ENCODE assay signal across 24 cellular contexts in the genomic region with DNA sequence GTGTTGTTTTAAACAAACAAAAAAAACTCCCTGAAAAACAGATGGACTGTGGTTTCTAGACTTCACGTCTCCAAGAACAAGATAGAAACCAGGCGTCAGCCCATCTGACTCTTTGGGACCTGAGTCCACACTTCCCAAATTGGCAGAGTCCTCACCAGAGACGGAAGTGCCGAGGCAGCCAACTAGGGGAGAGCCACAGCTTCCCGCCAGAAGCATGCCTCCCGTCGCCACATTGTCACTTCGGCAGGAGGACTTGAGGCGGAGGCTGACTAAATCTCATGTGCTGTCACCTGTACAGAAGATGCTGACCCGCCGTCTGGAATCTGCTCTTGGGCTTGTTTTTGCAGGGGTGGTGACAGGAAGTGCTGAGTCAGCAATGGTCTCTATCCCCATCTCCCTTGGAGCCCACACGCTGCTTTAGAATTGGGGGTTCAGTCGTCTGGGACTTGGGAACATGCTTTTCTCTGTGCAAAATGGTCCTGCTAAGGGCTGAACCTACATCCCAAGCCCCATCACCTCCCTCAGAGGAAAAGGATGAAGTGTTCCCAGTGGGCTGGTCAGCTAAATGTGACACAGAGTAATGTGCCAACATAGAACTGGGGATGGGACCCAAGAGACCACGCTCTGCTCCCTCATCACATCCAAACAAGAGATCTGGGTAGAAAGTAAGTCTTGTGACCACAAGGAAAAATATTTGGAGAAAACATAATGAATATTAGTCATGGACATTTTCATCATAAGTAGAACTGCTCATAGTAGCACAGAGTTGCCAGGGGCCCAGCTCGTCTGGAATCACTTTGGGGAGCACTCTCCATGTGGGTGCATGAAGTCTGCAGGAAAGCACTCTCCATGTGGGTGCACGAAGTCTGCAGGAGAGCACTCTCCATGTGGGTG.
A peak's percentile ranks its signal among the peaks of the same experiment; 100 is the strongest.
DNase-seq lines count a peak whose midpoint lies in the region; TF ChIP-seq lines count a peak whose summit lies in the region.
"Had no signal": no experiment of that assay in that cellular context is flagged by ENCODE, and none has a peak within 500 bp of the region (broad histone marks: within the 10 kb centered on the region; RNA-seq: fewer than 3 reads in every experiment).

No MANE protein-coding gene starts in this region.

- POLR2A ChIA-PET in RWPE1 (lab: Yijun Ruan, JAX; ENCODE audit: low non-redundant PET): no interaction called here

- no peaks in the 10 kb centered on the region for H3K9me3 Mint-ChIP-seq in type B pancreatic cell
- H3K9me3 Mint-ChIP-seq in activated T-helper 1 cell treated with anti-CD3 and anti-CD28 coated beads, Interleukin-12 subunit alpha, Interleukin-12 subunit beta, Interleukin-2, Interleukin-4 antibody, amounts not matched to agents 30 ng/mL and 10 ng/mL and 1 ng/mL, durations not matched to agents 14 hours and 24 hours and 36 hours: no peaks in the 10 kb centered on the region
- H3K9me3 Mint-ChIP-seq: activated naive CD4-positive, alpha-beta T cell treated with anti-CD3 and anti-CD28 coated beads, Interleukin-2, amount 10 ng/mL, durations not matched to agents 7 days and 5 days; stimulated activated naive B cell treated with anti-CD40 and anti-IgM and Interleukin-4, amounts not matched to agents 10 μg/mL and 1 μg/mL and 100 μg/mL, for 72 hours had no signal

- no peaks in the 10 kb centered on the region for H3K27me3 ChIP-seq in effector memory CD4-positive, alpha-beta T cell (replicated peaks; ENCODE audit: control insufficient read depth, insufficient read depth, low read length, poor library complexity, severe bottlenecking)
- H3K27me3 ChIP-seq: gastrocnemius medialis, neutrophil had no signal

- CTCF ChIA-PET in RWPE1 (lab: Yijun Ruan, JAX): no interaction called here

- no peaks in the 10 kb centered on the region for H3K4me1 ChIP-seq in effector memory CD4-positive, alpha-beta T cell (ENCODE audit: control insufficient read depth, insufficient read depth, low read length, poor library complexity, severe bottlenecking)
- H3K4me1 ChIP-seq: gastrocnemius medialis, lower lobe of right lung had no signal

- peak; percentile 28 for DNase-seq in NCI-H748 (lab: John Stamatoyannopoulos, UW; ENCODE audit: unreplicated experiment)
- DNase-seq in NCI-H748 treated with DMSO at 0.1 percent for 48 hours (lab: John Stamatoyannopoulos, UW): no peak
- DNase-seq in RWPE1 (ENCODE audit: low spot score): no peak
- DNase-seq in fibroblast of mammary gland (ENCODE audit: low read depth): peak; percentile 81
- DNase-seq in type B pancreatic cell (ENCODE audit: extremely low spot score, unreplicated experiment): peak; percentile 49
- no peak for DNase-seq in NCI-H2107 (lab: John Stamatoyannopoulos, UW)
- no peak for DNase-seq in effector memory CD4-positive, alpha-beta T cell
- no peak for DNase-seq in activated T-helper 1 cell treated with anti-CD3 and anti-CD28 coated beads, Interleukin-12 subunit alpha, Interleukin-12 subunit beta, Interleukin-2, Interleukin-4 antibody, amounts not matched to agents 30 ng/mL and 10 ng/mL and 1 ng/mL, durations not matched to agents 14 hours and 24 hours and 36 hours (ENCODE audit: low spot score)
- DNase-seq: 8988T; activated naive CD4-positive, alpha-beta T cell treated with anti-CD3 and anti-CD28 coated beads, Interleukin-2, amount 10 ng/mL, durations not matched to agents 7 days and 5 days; activated T-cell treated with anti-CD3 and anti-CD28 coated beads, Interleukin-2, amount 50 U/mL, for 48 hours; EL; gastrocnemius medialis; KBM-7; NCI-H1436 treated with DMSO at 0.1 percent for 48 hours; NCI-H2171 treated with DMSO at 0.1 percent for 48 hours; SIG-M5; stimulated activated CD4-positive, alpha-beta T cell treated with anti-CD3 and anti-CD28 coated beads, Interleukin-2, amount 100 ng/mL, for 48 hours; stimulated activated naive B cell treated with anti-CD40 and anti-IgM and Interleukin-4, amounts not matched to agents 10 μg/mL and 1 μg/mL and 100 μg/mL, for 72 hours had no signal

- H3K4me3 Mint-ChIP-seq in type B pancreatic cell: no peak overlapping the region
- H3K4me3 Mint-ChIP-seq in activated T-helper 1 cell treated with anti-CD3 and anti-CD28 coated beads, Interleukin-12 subunit alpha, Interleukin-12 subunit beta, Interleukin-2, Interleukin-4 antibody, amounts not matched to agents 30 ng/mL and 10 ng/mL and 1 ng/mL, durations not matched to agents 14 hours and 24 hours and 36 hours: no peak overlapping the region
- H3K4me3 Mint-ChIP-seq: activated naive CD4-positive, alpha-beta T cell treated with anti-CD3 and anti-CD28 coated beads, Interleukin-2, amount 10 ng/mL, durations not matched to agents 7 days and 5 days; stimulated activated naive B cell treated with anti-CD40 and anti-IgM and Interleukin-4, amounts not matched to agents 10 μg/mL and 1 μg/mL and 100 μg/mL, for 72 hours had no signal

- H3K27ac Mint-ChIP-seq in type B pancreatic cell: no peak overlapping the region
- no peak overlapping the region for H3K27ac Mint-ChIP-seq in activated T-helper 1 cell treated with anti-CD3 and anti-CD28 coated beads, Interleukin-12 subunit alpha, Interleukin-12 subunit beta, Interleukin-2, Interleukin-4 antibody, amounts not matched to agents 30 ng/mL and 10 ng/mL and 1 ng/mL, durations not matched to agents 14 hours and 24 hours and 36 hours
- H3K27ac Mint-ChIP-seq: activated naive CD4-positive, alpha-beta T cell treated with anti-CD3 and anti-CD28 coated beads, Interleukin-2, amount 10 ng/mL, durations not matched to agents 7 days and 5 days; stimulated activated naive B cell treated with anti-CD40 and anti-IgM and Interleukin-4, amounts not matched to agents 10 μg/mL and 1 μg/mL and 100 μg/mL, for 72 hours had no signal

- no peaks in the 10 kb centered on the region for H3K9me3 ChIP-seq in effector memory CD4-positive, alpha-beta T cell (ENCODE audit: control insufficient read depth, low read length)
- H3K9me3 ChIP-seq: gastrocnemius medialis, lower lobe of right lung, neutrophil, thoracic aorta had no signal

- intact Hi-C loops in activated T-helper 1 cell treated with anti-CD3 and anti-CD28 coated beads, Interleukin-12 subunit alpha, Interleukin-12 subunit beta, Interleukin-2, Interleukin-4 antibody, amounts not matched to agents 30 ng/mL and 10 ng/mL and 1 ng/mL, durations not matched to agents 14 hours and 24 hours and 36 hours (cut with micrococcal nuclease): loop anchor here (10.0 kb wide), 1 partner anchor 329 kb away; no protein-coding TSS in a partner anchor

- H3K36me3 Mint-ChIP-seq in type B pancreatic cell: no peaks in the 10 kb centered on the region
- H3K36me3 Mint-ChIP-seq in activated T-helper 1 cell treated with anti-CD3 and anti-CD28 coated beads, Interleukin-12 subunit alpha, Interleukin-12 subunit beta, Interleukin-2, Interleukin-4 antibody, amounts not matched to agents 30 ng/mL and 10 ng/mL and 1 ng/mL, durations not matched to agents 14 hours and 24 hours and 36 hours (ENCODE audit: low read depth): no peaks in the 10 kb centered on the region
- H3K36me3 Mint-ChIP-seq: activated naive CD4-positive, alpha-beta T cell treated with anti-CD3 and anti-CD28 coated beads, Interleukin-2, amount 10 ng/mL, durations not matched to agents 7 days and 5 days; stimulated activated naive B cell treated with anti-CD40 and anti-IgM and Interleukin-4, amounts not matched to agents 10 μg/mL and 1 μg/mL and 100 μg/mL, for 72 hours had no signal

- TF ChIP-seq CTCF in RWPE1 (conservative IDR thresholded peaks at IDR 0.05; ENCODE audit: low read depth) (no peak), fibroblast of mammary gland (conservative IDR thresholded peaks at IDR 0.05; ENCODE audit: control insufficient read depth, insufficient read depth, low read depth, low read length) (no peak), type B pancreatic cell (conservative IDR thresholded peaks at IDR 0.05) (no peak)

- peaks cover 38% of the 10 kb centered on the region for H3K4me1 Mint-ChIP-seq in type B pancreatic cell (ENCODE audit: unreplicated experiment)
- H3K4me1 Mint-ChIP-seq in activated T-helper 1 cell treated with anti-CD3 and anti-CD28 coated beads, Interleukin-12 subunit alpha, Interleukin-12 subunit beta, Interleukin-2, Interleukin-4 antibody, amounts not matched to agents 30 ng/mL and 10 ng/mL and 1 ng/mL, durations not matched to agents 14 hours and 24 hours and 36 hours (ENCODE audit: low read depth): peaks cover 15% of the 10 kb centered on the region

- H3K27ac ChIP-seq in RWPE1: peak overlapping the region; percentile 64
- no peak overlapping the region for H3K27ac ChIP-seq in effector memory CD4-positive, alpha-beta T cell (ENCODE audit: insufficient read depth, low read length, poor library complexity, severe bottlenecking)
- H3K27ac ChIP-seq: dorsolateral prefrontal cortex, gastrocnemius medialis, lower lobe of right lung, neutrophil, thoracic aorta had no signal

- peaks cover 22% of the 10 kb centered on the region for H3K27me3 Mint-ChIP-seq in type B pancreatic cell
- H3K27me3 Mint-ChIP-seq in activated T-helper 1 cell treated with anti-CD3 and anti-CD28 coated beads, Interleukin-12 subunit alpha, Interleukin-12 subunit beta, Interleukin-2, Interleukin-4 antibody, amounts not matched to agents 30 ng/mL and 10 ng/mL and 1 ng/mL, durations not matched to agents 14 hours and 24 hours and 36 hours (ENCODE audit: insufficient read depth): peaks cover 2% of the 10 kb centered on the region
- H3K27me3 Mint-ChIP-seq: stimulated activated naive B cell treated with anti-CD40 and anti-IgM and Interleukin-4, amounts not matched to agents 10 μg/mL and 1 μg/mL and 100 μg/mL, for 72 hours had no signal

- H3K36me3 ChIP-seq in effector memory CD4-positive, alpha-beta T cell (ENCODE audit: control insufficient read depth, insufficient read depth, low read length): no peaks in the 10 kb centered on the region
- H3K36me3 ChIP-seq: gastrocnemius medialis, lower lobe of right lung, neutrophil, thoracic aorta had no signal

- no peak overlapping the region for H3K4me3 ChIP-seq in fibroblast of mammary gland (ENCODE audit: control insufficient read depth, low read depth, low read length)
- no peak overlapping the region for H3K4me3 ChIP-seq in effector memory CD4-positive, alpha-beta T cell (ENCODE audit: insufficient read depth, low read depth, low read length, poor library complexity, severe bottlenecking)
- H3K4me3 ChIP-seq: dorsolateral prefrontal cortex, gastrocnemius medialis, lower lobe of right lung, smooth muscle cell, thoracic aorta had no signal

Comparison
In these comparisons a context has a peak if more than half of its experiments do, and no peak if none do; other contexts are left out.
1. DNase-seq: peak in NCI-H748 (single experiment), fibroblast of mammary gland (single experiment) and type B pancreatic cell (single experiment); none in NCI-H748 treated with DMSO at 0.1 percent for 48 hours (single experiment), RWPE1 (single experiment), NCI-H2107 (single experiment), effector memory CD4-positive, alpha-beta T cell (0 of 3) and activated T-helper 1 cell treated with anti-CD3 and anti-CD28 coated beads, Interleukin-12 subunit alpha, Interleukin-12 subunit beta, Interleukin-2, Interleukin-4 antibody, amounts not matched to agents 30 ng/mL and 10 ng/mL and 1 ng/mL, durations not matched to agents 14 hours and 24 hours and 36 hours (single experiment).